In the genomic region with DNA sequence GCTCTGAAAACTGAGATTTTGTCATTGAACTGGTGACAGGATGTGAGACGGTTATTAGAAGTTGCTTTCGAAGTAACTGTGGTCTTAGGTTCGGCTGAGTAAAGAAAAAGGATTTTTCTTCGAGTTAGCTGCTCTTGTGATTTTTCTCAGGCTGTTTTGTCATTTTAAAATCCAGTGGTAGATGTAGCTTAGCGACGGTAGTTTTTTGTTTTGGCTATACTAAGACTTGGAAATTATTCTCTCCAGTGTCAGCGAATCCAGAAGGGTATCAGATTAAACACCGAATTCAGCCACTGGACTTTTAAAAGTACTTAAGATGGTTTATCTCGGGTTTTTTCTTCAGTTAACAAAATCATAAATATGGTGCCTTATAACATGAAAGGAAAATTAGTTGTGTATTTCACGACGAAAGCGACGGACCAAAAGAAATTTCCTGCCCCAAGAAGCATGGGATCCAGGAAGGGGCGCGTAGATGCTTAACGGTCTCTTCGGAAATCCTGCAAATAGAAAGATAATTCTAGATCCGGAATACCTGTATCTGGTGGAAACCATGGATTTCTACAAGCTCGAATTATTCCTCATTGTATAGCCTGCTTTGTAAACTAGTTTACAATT, we compare ENCODE assay signal across 8 cellular contexts. TPM values are rescaled to one million over a fixed set of nuclear protein-coding genes. Genes with fewer than 3 reads are reported as not detected.
A peak's percentile ranks its signal among the peaks of the same experiment; 100 is the strongest.
DNase-seq lines count a peak whose midpoint lies in the region; ATAC-seq and TF ChIP-seq lines count a peak whose summit lies in the region.

No MANE protein-coding gene starts in this region.

- 59 to 62% methylated on average over 19 of the region's 19 CpGs for WGBS in esophagus, 2 donors

- CTCF ChIA-PET in RWPE1 (lab: Yijun Ruan, JAX): interaction anchor here (0.6 to 0.7 kb wide), 2 partner anchors 48 to 84 kb away, joined by 3 to 4 read pairs; no protein-coding TSS in a partner anchor

- H3K4me3 ChIP-seq in DOHH2 (ENCODE audit: low read length) (peak overlapping the region; percentile 84), esophagus (ENCODE audit: low read depth in 1 of 2, low read length in 2 of 2) (peak overlapping the region; percentile 81 to 93), parathyroid adenoma (ENCODE audit: low read depth, low read length) (peak overlapping the region; percentile 31)

- H3K9ac ChIP-seq in parathyroid adenoma: no peak overlapping the region

- H2AFZ ChIP-seq in parathyroid adenoma: peak overlapping the region; percentile 100

- H4K20me1 ChIP-seq in DOHH2 (ENCODE audit: control insufficient read depth, insufficient read depth, low read depth, low read length): peaks cover 6% of the 10 kb centered on the region; the same call in 1 of the 2 replicates

- no peak for TF ChIP-seq CTCF in DOHH2 (IDR thresholded peaks at IDR 0.05; ENCODE audit: low read depth, low read length, poor library complexity, severe bottlenecking)
- no peak for TF ChIP-seq CTCF in RWPE1 (conservative IDR thresholded peaks at IDR 0.05; ENCODE audit: low read depth)
- TF ChIP-seq CTCF in parathyroid adenoma (IDR thresholded peaks at IDR 0.05): no peak

- H3K27ac ChIP-seq in DOHH2 (ENCODE audit: low read depth, low read length): peak overlapping the region; percentile 65
- peak overlapping the region; percentile 94 for H3K27ac ChIP-seq in RWPE1
- peak overlapping the region; percentile 98 to 100 for H3K27ac ChIP-seq in esophagus (ENCODE audit: low read depth in 2 of 2, low read length in 1 of 2)
- H3K27ac ChIP-seq in parathyroid adenoma: peak overlapping the region; percentile 97

- peaks cover 33% of the 10 kb centered on the region for H3K79me2 ChIP-seq in DOHH2 (ENCODE audit: control insufficient read depth, low read length)
- H3K79me2 ChIP-seq in parathyroid adenoma: peaks cover 3% of the 10 kb centered on the region

- H3K4me1 ChIP-seq in DOHH2 (ENCODE audit: control insufficient read depth, low read length): peaks cover 35% of the 10 kb centered on the region
- peaks cover 4 to 8% of the 10 kb centered on the region in 2 donors for H3K4me1 ChIP-seq in esophagus (ENCODE audit: control insufficient read depth in 2 of 2, insufficient read depth in 2 of 2, low read length in 1 of 2)
- H3K4me1 ChIP-seq in parathyroid adenoma: no peaks in the 10 kb centered on the region

- peaks cover 26% of the 10 kb centered on the region for H3F3A ChIP-seq in DOHH2 (ENCODE audit: control insufficient read depth, insufficient read depth)

- H3K36me3 ChIP-seq in DOHH2 (ENCODE audit: control insufficient read depth, low read length) (peaks cover 49% of the 10 kb centered on the region), esophagus (ENCODE audit: control insufficient read depth in 2 of 2, insufficient read depth in 2 of 2, low read length in 1 of 2) (peaks cover 2 to 5% of the 10 kb centered on the region in 2 donors), parathyroid adenoma (ENCODE audit: control insufficient read depth, insufficient read depth, low read length) (no peaks in the 10 kb centered on the region)

- DNase-seq in RWPE1 (ENCODE audit: low spot score) (no peak), cerebellar nuclear complex (lab: John Stamatoyannopoulos, UW) (no peak), OCI-M2 (lab: John Stamatoyannopoulos, UW; ENCODE audit: unreplicated experiment) (no peak)

- H3K4me2 ChIP-seq in DOHH2 (ENCODE audit: low read length) (peak overlapping the region; percentile 91), parathyroid adenoma (ENCODE audit: low read length) (peak overlapping the region; percentile 30)

- H3K27me3 ChIP-seq in DOHH2 (ENCODE audit: control insufficient read depth, low read length): no peaks in the 10 kb centered on the region
- H3K27me3 ChIP-seq in esophagus (ENCODE audit: control insufficient read depth in 1 of 2, insufficient read depth in 2 of 2, low read length in 2 of 2): no peaks in the 10 kb centered on the region
- H3K27me3 ChIP-seq in parathyroid adenoma (ENCODE audit: control insufficient read depth, insufficient read depth, low read length): no peaks in the 10 kb centered on the region

- ATAC-seq in GM21825 (IDR thresholded peaks at IDR 0.05; ENCODE audit: unreplicated experiment): no peak
- no peak for ATAC-seq in GM19023 (IDR thresholded peaks at IDR 0.05; ENCODE audit: unreplicated experiment)

- no peaks in the 10 kb centered on the region for H3K9me2 ChIP-seq in DOHH2 (replicated peaks; ENCODE audit: control insufficient read depth, low read length)

- H3K9me3 ChIP-seq in DOHH2 (ENCODE audit: control insufficient read depth, insufficient read depth, low read length) (no peaks in the 10 kb centered on the region), esophagus (ENCODE audit: control insufficient read depth in 2 of 2, insufficient read depth in 1 of 2, low read depth in 1 of 2, low read length in 1 of 2) (no peaks in the 10 kb centered on the region), parathyroid adenoma (ENCODE audit: control insufficient read depth, low read length) (no peaks in the 10 kb centered on the region)

- POLR2A ChIA-PET in RWPE1 (lab: Yijun Ruan, JAX; ENCODE audit: low non-redundant PET): no interaction called here

RNA-seq across cellular contexts. Expression of a gene that starts 1.2 kb away (rescaled TPM):
- 1 to 10 TPM; 3.8 to 4.2 TPM for polyA plus RNA-seq in esophagus

RNA-seq across cellular contexts. Expression of a gene that starts 27.2 kb away (rescaled TPM):
- 10 to 100 TPM; 32.4 to 58.4 TPM for polyA plus RNA-seq in esophagus

RNA-seq across cellular contexts. Expression of a gene that starts 56.5 kb away (rescaled TPM):
- 1 to 10 TPM in 1 of 2 donors, under 1 TPM in 1; 0.26 to 1.6 TPM for polyA plus RNA-seq in esophagus

Comparison
In these comparisons a context has a peak if more than half of its experiments do, and no peak if none do; other contexts are left out.
1. H3K4me3 ChIP-seq: peak in every context shown above with its lines; median percentile 87 in esophagus; 84 in DOHH2; 31 in parathyroid adenoma.